ENCODE assay signal across 19 cellular contexts in genomic region chr1:47757226-47757975, GRCh38.
"Had no signal": no experiment of that assay in that cellular context is flagged by ENCODE, and none has a peak within 500 bp of the region (broad histone marks: within the 10 kb centered on the region; RNA-seq: fewer than 3 reads in every experiment).

No MANE protein-coding gene starts in this region.

- DNase-seq: activated CD4-positive, alpha-beta T cell treated with anti-CD3 and anti-CD28 coated beads, Interleukin-2, amount 10 ng/mL, durations not matched to agents 7 days and 5 days; activated CD4-positive, CD25-positive, alpha-beta regulatory T cell treated with anti-CD3 and anti-CD28 coated beads, Interleukin-2, amount 50 U/mL, for 72 hours; activated CD8-positive, alpha-beta T cell treated with anti-CD3 and anti-CD28 coated beads, Interleukin-2, amount 10 ng/mL, durations not matched to agents 7 days and 5 days; activated naive CD4-positive, alpha-beta T cell treated with anti-CD3 and anti-CD28 coated beads, Interleukin-2, amount 10 ng/mL, durations not matched to agents 7 days and 5 days; activated T-cell treated with anti-CD3 and anti-CD28 coated beads, Interleukin-2, amount 50 U/mL, for 24 hours; central memory CD4-positive, alpha-beta T cell; cortex of kidney; foreskin fibroblast; immature natural killer cell; nephron progenitor cell; stimulated activated CD4-positive, alpha-beta T cell treated with anti-CD3 and anti-CD28 coated beads, Interleukin-2, amount 100 ng/mL, for 24 hours; stimulated activated naive CD8-positive, alpha-beta T cell treated with anti-CD3 and anti-CD28 coated beads, Interleukin-15, amount 100 ng/mL, for 72 hours; T-cell; transverse colon; WERI-Rb-1 had no signal

- H3K4me2 ChIP-seq: hepatocyte had no signal

- H3K4me3 ChIP-seq: hepatocyte, pancreas, transverse colon, uterus had no signal

- H2AFZ ChIP-seq: hepatocyte had no signal

- H3K27me3 ChIP-seq: brain microvascular endothelial cell, hepatocyte, pancreas, transverse colon, uterus had no signal

- H3K36me3 ChIP-seq: brain microvascular endothelial cell, pancreas, transverse colon, uterus, WERI-Rb-1 had no signal

- FAIRE-seq: pancreas had no signal

- H3K9me3 ChIP-seq: pancreas, transverse colon, uterus had no signal

- H3K79me2 ChIP-seq: hepatocyte had no signal

- H3K4me1 ChIP-seq: pancreas, uterus had no signal

- H3K27ac ChIP-seq: pancreas, transverse colon, uterus, WERI-Rb-1 had no signal
